In the genomic region with DNA sequence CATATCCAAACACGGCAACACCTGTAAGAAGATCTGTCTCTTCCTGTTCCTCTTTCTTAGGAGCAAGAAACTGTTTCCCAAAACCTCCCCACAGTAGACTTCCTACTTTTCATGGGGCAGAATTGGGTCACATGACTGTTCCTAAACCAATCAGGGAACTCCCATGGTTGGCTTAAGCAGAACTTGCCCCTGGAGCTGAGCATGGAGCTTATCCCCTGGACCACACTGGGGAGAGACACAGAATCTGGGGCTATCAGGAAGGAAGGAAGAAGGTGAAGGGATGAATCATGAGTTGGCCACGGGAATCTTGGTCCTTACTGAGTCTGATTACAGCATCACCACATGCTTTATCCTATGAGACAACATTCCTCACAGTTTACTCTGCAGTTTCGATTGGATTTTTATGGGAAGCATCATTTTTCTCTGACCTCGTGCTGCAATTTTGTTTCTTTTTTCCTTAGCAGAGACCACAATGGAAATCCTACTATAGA, we compare ENCODE assay signal across 2 cellular contexts.
TF ChIP-seq lines count a peak whose summit lies in the region.

No MANE protein-coding gene starts in this region.

TF ChIP-seq in HCT116, 20 proteins besides CTCF, POLR2A, EP300 and RAD21 (continued from another document):
- TF ChIP-seq REST (IDR thresholded peaks at IDR 0.05; ENCODE audit: low read depth) = no peak
- TF ChIP-seq TCF7L2 (IDR thresholded peaks at IDR 0.05; ENCODE audit: borderline replicate concordance, extremely low read depth, insufficient read depth, insufficient read length) = no peak
- TF ChIP-seq EZH2 (IDR thresholded peaks at IDR 0.05) = no peak

TF ChIP-seq in SK-N-SH, 30 proteins besides CTCF, POLR2A, EP300 and RAD21 (continued from another document):
- TF ChIP-seq REST (IDR thresholded peaks at IDR 0.05; ENCODE audit: low read depth, low read length) (no peak), YY1 (IDR thresholded peaks at IDR 0.05; ENCODE audit: low read depth) (no peak), ZBTB33 (IDR thresholded peaks at IDR 0.05; ENCODE audit: borderline replicate concordance, low read depth) (no peak), RXRA (IDR thresholded peaks at IDR 0.05; ENCODE audit: borderline replicate concordance, low read depth) (no peak), GATA2 (CRISPR knock-in tag; IDR thresholded peaks at IDR 0.05) (no peak), IRF3 (IDR thresholded peaks at IDR 0.05; ENCODE audit: low read depth, low read length) (no peak), TAF1 (IDR thresholded peaks at IDR 0.05; ENCODE audit: borderline replicate concordance, low read depth, low read length) (no peak), USF1 (IDR thresholded peaks at IDR 0.05; ENCODE audit: borderline replicate concordance, low read depth) (peak; percentile 61), MXI1 (IDR thresholded peaks at IDR 0.05; ENCODE audit: low read depth, low read length) (no peak), PBX3 (IDR thresholded peaks at IDR 0.05) (peak; percentile 36; the same call in 1 of the 2 replicates), FOXM1 (IDR thresholded peaks at IDR 0.05; ENCODE audit: low read depth) (no peak), SMC3 (IDR thresholded peaks at IDR 0.05; ENCODE audit: low read depth, low read length) (no peak), SIN3A (IDR thresholded peaks at IDR 0.05; ENCODE audit: borderline replicate concordance, low read depth, low read length) (no peak), NRF1 (IDR thresholded peaks at IDR 0.05; ENCODE audit: low read depth, low read length) (no peak), MEF2A (IDR thresholded peaks at IDR 0.05; ENCODE audit: borderline replicate concordance, low read depth) (no peak), ELF1 (IDR thresholded peaks at IDR 0.05) (no peak), TCF12 (IDR thresholded peaks at IDR 0.05) (peak; percentile 65), FOXJ3 (CRISPR knock-in tag; IDR thresholded peaks at IDR 0.05) (no peak)
- TF ChIP-seq, protein P1, sequence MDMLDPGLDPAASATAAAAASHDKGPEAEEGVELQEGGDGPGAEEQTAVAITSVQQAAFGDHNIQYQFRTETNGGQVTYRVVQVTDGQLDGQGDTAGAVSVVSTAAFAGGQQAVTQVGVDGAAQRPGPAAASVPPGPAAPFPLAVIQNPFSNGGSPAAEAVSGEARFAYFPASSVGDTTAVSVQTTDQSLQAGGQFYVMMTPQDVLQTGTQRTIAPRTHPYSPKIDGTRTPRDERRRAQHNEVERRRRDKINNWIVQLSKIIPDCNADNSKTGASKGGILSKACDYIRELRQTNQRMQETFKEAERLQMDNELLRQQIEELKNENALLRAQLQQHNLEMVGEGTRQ (IDR thresholded peaks at IDR 0.05; ENCODE audit: borderline replicate concordance, low read depth, low read length) = no peak
